Comparison of ENCODE assay signal across 1 cellular context in genomic region chr16:67430504-67431076, GRCh38.
TF ChIP-seq lines count a peak whose summit lies in the region.

No MANE protein-coding gene starts in this region.

TF ChIP-seq in HepG2, 621 proteins besides CTCF, POLR2A, EP300 and RAD21 (continued from another document and continues in another):
- TF ChIP-seq, protein P1, sequence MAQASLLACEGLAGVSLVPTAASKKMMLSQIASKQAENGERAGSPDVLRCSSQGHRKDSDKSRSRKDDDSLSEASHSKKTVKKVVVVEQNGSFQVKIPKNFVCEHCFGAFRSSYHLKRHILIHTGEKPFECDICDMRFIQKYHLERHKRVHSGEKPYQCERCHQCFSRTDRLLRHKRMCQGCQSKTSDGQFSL (CRISPR knock-in tag; IDR thresholded peaks at IDR 0.05) = no peak
- TF ChIP-seq SP2 (CRISPR knock-in tag; IDR thresholded peaks at IDR 0.05) (no peak), HNF4A (CRISPR knock-in tag; IDR thresholded peaks at IDR 0.05) (no peak), SP140L (CRISPR knock-in tag; IDR thresholded peaks at IDR 0.05; ENCODE audit: borderline replicate concordance) (no peak), ZNF614 (CRISPR knock-in tag; IDR thresholded peaks at IDR 0.05; ENCODE audit: borderline replicate concordance) (no peak), ZC3H4 (CRISPR knock-in tag; IDR thresholded peaks at IDR 0.05; ENCODE audit: borderline replicate concordance) (no peak), ZBTB21 (CRISPR knock-in tag; IDR thresholded peaks at IDR 0.05) (no peak), TFDP1 (CRISPR knock-in tag; IDR thresholded peaks at IDR 0.05; ENCODE audit: borderline replicate concordance) (peak; percentile 76), LRRFIP1 (CRISPR knock-in tag; conservative IDR thresholded peaks at IDR 0.05) (no peak), ELF4 (CRISPR knock-in tag; IDR thresholded peaks at IDR 0.05; ENCODE audit: borderline replicate concordance) (no peak), FOXK1 (CRISPR knock-in tag; IDR thresholded peaks at IDR 0.05; ENCODE audit: borderline replicate concordance, low read depth) (no peak), SSRP1 (CRISPR knock-in tag; IDR thresholded peaks at IDR 0.05) (peak; percentile 59; the same call in 1 of the 2 replicates), MED13 (CRISPR knock-in tag; IDR thresholded peaks at IDR 0.05) (peak; percentile 63; the same call in 1 of the 2 replicates), HCFC1 (IDR thresholded peaks at IDR 0.05; ENCODE audit: low read depth, low read length) (no peak), ZNF710 (CRISPR knock-in tag; IDR thresholded peaks at IDR 0.05; ENCODE audit: borderline replicate concordance) (peak; percentile 65; the same call in 1 of the 2 replicates), TEF (CRISPR knock-in tag; IDR thresholded peaks at IDR 0.05) (peak; percentile 60; the same call in 1 of the 2 replicates), FOXA3 (CRISPR knock-in tag; IDR thresholded peaks at IDR 0.05) (0 out of 2 replicates have a peak, but pooled peaks have one; percentile 14), THYN1 (CRISPR knock-in tag; IDR thresholded peaks at IDR 0.05; ENCODE audit: borderline replicate concordance, low read depth) (no peak), PAWR (CRISPR knock-in tag; IDR thresholded peaks at IDR 0.05; ENCODE audit: borderline replicate concordance) (peak; percentile 90; the same call in 1 of the 2 replicates), NCOR1 (IDR thresholded peaks at IDR 0.05; ENCODE audit: borderline replicate concordance, low read length) (no peak), KDM5A (IDR thresholded peaks at IDR 0.05; ENCODE audit: borderline replicate concordance, low read length) (no peak), KMT2A (CRISPR knock-in tag; IDR thresholded peaks at IDR 0.05) (peak; percentile 43; the same call in 1 of the 2 replicates), GPBP1L1 (CRISPR knock-in tag; IDR thresholded peaks at IDR 0.05) (no peak), HMGXB3 (CRISPR knock-in tag; IDR thresholded peaks at IDR 0.05; ENCODE audit: borderline replicate concordance) (no peak), U2AF1 (optimal IDR thresholded peaks at IDR 0.05; ENCODE audit: low read depth, low read length) (no peak), ZNF337 (CRISPR knock-in tag; IDR thresholded peaks at IDR 0.05; ENCODE audit: borderline replicate concordance, low read depth) (peak; percentile 40; the same call in 1 of the 2 replicates), HNF4G (IDR thresholded peaks at IDR 0.05; ENCODE audit: borderline replicate concordance, low read depth, low read length) (peak; percentile 63; the same call in 1 of the 2 replicates), HNF4G (CRISPR knock-in tag; IDR thresholded peaks at IDR 0.05; ENCODE audit: borderline replicate concordance, low read depth) (no peak; the same call in 1 of the 2 replicates), ZNF136 (CRISPR knock-in tag; IDR thresholded peaks at IDR 0.05; ENCODE audit: low read depth) (peak; percentile 25; the same call in 1 of the 2 replicates), ZNF512 (CRISPR knock-in tag; IDR thresholded peaks at IDR 0.05) (no peak), ZNF124 (CRISPR knock-in tag; IDR thresholded peaks at IDR 0.05) (no peak), ZNF558 (CRISPR knock-in tag; IDR thresholded peaks at IDR 0.05; ENCODE audit: borderline replicate concordance) (no peak), ZZZ3 (CRISPR knock-in tag; IDR thresholded peaks at IDR 0.05; ENCODE audit: borderline replicate concordance) (peak; percentile 84; the same call in 1 of the 2 replicates), ZFP41 (CRISPR knock-in tag; IDR thresholded peaks at IDR 0.05; ENCODE audit: borderline replicate concordance) (no peak; the same call in 1 of the 2 replicates), SUZ12 (IDR thresholded peaks at IDR 0.05; ENCODE audit: low read depth, low read length) (no peak), ZNF564 (CRISPR knock-in tag; IDR thresholded peaks at IDR 0.05) (peak; percentile 68; the same call in 1 of the 2 replicates), SMARCC2 (IDR thresholded peaks at IDR 0.05) (no peak), ZNF83 (CRISPR knock-in tag; IDR thresholded peaks at IDR 0.05; ENCODE audit: borderline replicate concordance) (peak; percentile 90), ZNF598 (CRISPR knock-in tag; IDR thresholded peaks at IDR 0.05; ENCODE audit: borderline replicate concordance) (peak; percentile 82), ZNF776 (CRISPR knock-in tag; IDR thresholded peaks at IDR 0.05) (peak; percentile 95; the same call in 1 of the 2 replicates), HNRNPLL (IDR thresholded peaks at IDR 0.05; ENCODE audit: low read depth, low read length, poor library complexity, severe bottlenecking) (peak; percentile 85)
- TF ChIP-seq, protein P2, sequence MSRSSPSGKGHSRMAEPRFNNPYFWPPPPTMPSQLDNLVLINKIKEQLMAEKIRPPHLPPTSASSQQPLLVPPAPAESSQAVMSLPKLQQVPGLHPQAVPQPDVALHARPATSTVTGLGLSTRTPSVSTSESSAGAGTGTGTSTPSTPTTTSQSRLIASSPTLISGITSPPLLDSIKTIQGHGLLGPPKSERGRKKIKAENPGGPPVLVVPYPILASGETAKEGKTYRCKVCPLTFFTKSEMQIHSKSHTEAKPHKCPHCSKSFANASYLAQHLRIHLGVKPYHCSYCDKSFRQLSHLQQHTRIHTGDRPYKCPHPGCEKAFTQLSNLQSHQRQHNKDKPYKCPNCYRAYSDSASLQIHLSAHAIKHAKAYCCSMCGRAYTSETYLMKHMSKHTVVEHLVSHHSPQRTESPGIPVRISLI (CRISPR knock-in tag; IDR thresholded peaks at IDR 0.05; ENCODE audit: borderline replicate concordance) = peak; percentile 51
- TF ChIP-seq, protein P3, sequence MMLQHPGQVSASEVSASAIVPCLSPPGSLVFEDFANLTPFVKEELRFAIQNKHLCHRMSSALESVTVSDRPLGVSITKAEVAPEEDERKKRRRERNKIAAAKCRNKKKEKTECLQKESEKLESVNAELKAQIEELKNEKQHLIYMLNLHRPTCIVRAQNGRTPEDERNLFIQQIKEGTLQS (CRISPR knock-in tag; IDR thresholded peaks at IDR 0.05) = peak; percentile 57; the same call in 1 of the 2 replicates
- TF ChIP-seq, protein P4, sequence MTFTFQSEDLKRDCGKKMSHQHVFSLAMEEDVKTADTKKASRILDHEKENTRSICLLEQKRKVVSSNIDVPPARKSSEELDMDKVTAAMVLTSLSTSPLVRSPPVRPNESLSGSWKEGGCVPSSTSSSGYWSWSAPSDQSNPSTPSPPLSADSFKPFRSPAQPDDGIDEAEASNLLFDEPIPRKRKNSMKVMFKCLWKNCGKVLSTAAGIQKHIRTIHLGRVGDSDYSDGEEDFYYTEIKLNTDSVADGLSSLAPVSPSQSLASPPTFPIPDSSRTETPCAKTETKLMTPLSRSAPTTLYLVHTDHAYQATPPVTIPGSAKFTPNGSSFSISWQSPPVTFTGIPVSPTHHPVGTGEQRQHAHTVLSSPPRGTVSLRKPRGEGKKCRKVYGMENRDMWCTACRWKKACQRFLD (CRISPR knock-in tag; IDR thresholded peaks at IDR 0.05; ENCODE audit: borderline replicate concordance) = peak; percentile 87; the same call in 1 of the 2 replicates
